In genomic region chr4:53790286-53790685, GRCh38 we compare ENCODE assay signal across 28 cellular contexts.
"Had no signal": no experiment of that assay in that cellular context is flagged by ENCODE, and none has a peak within 500 bp of the region (broad histone marks: within the 10 kb centered on the region; RNA-seq: fewer than 3 reads in every experiment).

No MANE protein-coding gene starts in this region.

- H3K9me3 ChIP-seq: colonic mucosa, esophagus muscularis mucosa, lower lobe of right lung, neutrophil, pancreas, right atrium auricular region, stomach, testis, tibial artery had no signal

- H3K4me1 Mint-ChIP-seq: immature natural killer cell; memory B cell; mesothelial cell of epicardium; naive thymus-derived CD8-positive, alpha-beta T cell had no signal

- H3K9me3 Mint-ChIP-seq: dendritic cell treated with granulocyte-macrophage colony-stimulating factor and Interleukin-4, amounts not matched to agents 40 ng/mL and 50 ng/mL, for 4 days; memory B cell; mesothelial cell of epicardium; type B pancreatic cell had no signal

- H3K27ac Mint-ChIP-seq: dendritic cell treated with granulocyte-macrophage colony-stimulating factor and Interleukin-4, amounts not matched to agents 40 ng/mL and 50 ng/mL, for 4 days; immature natural killer cell; memory B cell; mesothelial cell of epicardium; naive thymus-derived CD8-positive, alpha-beta T cell; progenitor cell of endocrine pancreas; type B pancreatic cell had no signal

- H3K36me3 Mint-ChIP-seq: immature natural killer cell; mesothelial cell of epicardium; naive thymus-derived CD8-positive, alpha-beta T cell; type B pancreatic cell had no signal

- H3K4me3 ChIP-seq: colonic mucosa, esophagus muscularis mucosa, lower lobe of right lung, pancreas, right atrium auricular region, smooth muscle cell, stomach, testis, tibial artery had no signal

- DNase-seq: central memory CD4-positive, alpha-beta T cell; colonic mucosa; effector memory CD4-positive, alpha-beta T cell; foreskin keratinocyte; immature natural killer cell; left ventricle myocardium superior; lower lobe of right lung; naive thymus-derived CD8-positive, alpha-beta T cell; pancreas; stimulated activated CD4-positive, alpha-beta T cell treated with anti-CD3 and anti-CD28 coated beads, Interleukin-12 subunit alpha, Interleukin-12 subunit beta, amount 100 ng/mL, for 4 hours; stimulated activated CD4-positive, alpha-beta T cell treated with anti-CD3 and anti-CD28 coated beads, Interleukin-1b, Interleukin-23, amount 100 ng/mL, for 48 hours; stimulated activated CD4-positive, alpha-beta T cell treated with anti-CD3 and anti-CD28 coated beads, Interleukin-4, amount 100 ng/mL, for 1 hour; stimulated activated CD8-positive, alpha-beta memory T cell treated with anti-CD3 and anti-CD28 coated beads, Interleukin-4, amount 100 ng/mL, for 48 hours; stimulated activated naive CD4-positive, alpha-beta T cell treated with Interleukin-2 at 50 U/mL for 16 hours; stomach; testis; tibial artery had no signal

- H3K4me2 ChIP-seq: smooth muscle cell had no signal

- H3K36me3 ChIP-seq: colonic mucosa, esophagus muscularis mucosa, lower lobe of right lung, neutrophil, pancreas, right atrium auricular region, stomach, tibial artery had no signal

- H3K27me3 ChIP-seq: colonic mucosa, esophagus muscularis mucosa, neutrophil, pancreas, right atrium auricular region, stomach, testis had no signal

- H3K4me3 Mint-ChIP-seq: dendritic cell treated with granulocyte-macrophage colony-stimulating factor and Interleukin-4, amounts not matched to agents 40 ng/mL and 50 ng/mL, for 4 days; immature natural killer cell; memory B cell; mesothelial cell of epicardium; naive thymus-derived CD8-positive, alpha-beta T cell; type B pancreatic cell had no signal

- FAIRE-seq: endothelial cell of umbilical vein, keratinocyte, pancreas had no signal

- H3K4me1 ChIP-seq: colonic mucosa, foreskin keratinocyte, lower lobe of right lung, pancreas, right atrium auricular region, stomach, testis, tibial artery had no signal

- H3K27ac ChIP-seq: colonic mucosa, esophagus muscularis mucosa, foreskin keratinocyte, lower lobe of right lung, neutrophil, pancreas, right atrium auricular region, stomach, testis, tibial artery had no signal
